ENCODE assay signal across 1 cellular context in the genomic region with DNA sequence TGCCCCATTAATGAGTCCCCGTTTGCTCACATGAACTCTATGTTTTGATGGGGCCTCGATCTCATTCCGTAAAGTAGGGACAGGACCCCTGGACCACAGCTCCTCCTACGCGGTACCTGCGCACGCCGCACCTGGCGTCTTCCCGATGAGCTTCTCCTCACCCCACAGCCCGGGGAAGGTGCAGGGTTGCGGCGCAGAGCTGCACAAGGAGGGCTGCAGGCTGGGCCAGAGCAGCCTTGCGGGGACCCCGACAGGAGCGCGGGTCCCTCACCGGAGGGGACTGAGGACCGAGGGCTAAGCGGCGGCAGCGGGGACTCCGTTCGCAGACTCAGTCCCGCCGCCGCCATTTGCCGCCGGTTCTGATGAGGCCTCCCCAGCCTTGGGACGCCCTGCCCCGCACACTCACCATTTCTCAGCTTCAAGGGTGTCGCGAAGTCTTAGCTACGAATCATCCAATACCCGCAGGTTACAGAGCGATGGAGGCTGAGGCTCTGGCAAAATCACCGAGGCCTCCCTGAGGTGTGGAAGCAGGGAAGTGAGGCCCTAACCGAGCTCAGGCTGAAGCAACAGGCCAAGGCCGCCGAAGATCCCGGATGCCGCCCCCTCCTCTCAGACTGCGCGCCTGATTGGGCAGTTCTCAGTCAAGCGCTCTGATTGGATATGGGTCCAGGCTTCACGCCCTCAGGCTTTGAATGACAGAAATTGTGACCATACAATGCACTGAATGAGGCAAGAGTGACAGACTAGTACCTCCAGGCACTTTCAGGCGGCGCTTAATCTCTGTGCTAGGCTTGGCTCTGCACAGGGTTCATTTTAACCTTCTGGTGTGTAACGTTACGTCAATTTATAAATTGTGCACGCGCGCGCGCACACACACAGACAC.
TF ChIP-seq lines count a peak whose summit lies in the region.

No MANE protein-coding gene starts in this region.

TF ChIP-seq in HepG2, 621 proteins besides CTCF, POLR2A, EP300 and RAD21 (continued from another document and continues in another):
- TF ChIP-seq, protein P1, sequence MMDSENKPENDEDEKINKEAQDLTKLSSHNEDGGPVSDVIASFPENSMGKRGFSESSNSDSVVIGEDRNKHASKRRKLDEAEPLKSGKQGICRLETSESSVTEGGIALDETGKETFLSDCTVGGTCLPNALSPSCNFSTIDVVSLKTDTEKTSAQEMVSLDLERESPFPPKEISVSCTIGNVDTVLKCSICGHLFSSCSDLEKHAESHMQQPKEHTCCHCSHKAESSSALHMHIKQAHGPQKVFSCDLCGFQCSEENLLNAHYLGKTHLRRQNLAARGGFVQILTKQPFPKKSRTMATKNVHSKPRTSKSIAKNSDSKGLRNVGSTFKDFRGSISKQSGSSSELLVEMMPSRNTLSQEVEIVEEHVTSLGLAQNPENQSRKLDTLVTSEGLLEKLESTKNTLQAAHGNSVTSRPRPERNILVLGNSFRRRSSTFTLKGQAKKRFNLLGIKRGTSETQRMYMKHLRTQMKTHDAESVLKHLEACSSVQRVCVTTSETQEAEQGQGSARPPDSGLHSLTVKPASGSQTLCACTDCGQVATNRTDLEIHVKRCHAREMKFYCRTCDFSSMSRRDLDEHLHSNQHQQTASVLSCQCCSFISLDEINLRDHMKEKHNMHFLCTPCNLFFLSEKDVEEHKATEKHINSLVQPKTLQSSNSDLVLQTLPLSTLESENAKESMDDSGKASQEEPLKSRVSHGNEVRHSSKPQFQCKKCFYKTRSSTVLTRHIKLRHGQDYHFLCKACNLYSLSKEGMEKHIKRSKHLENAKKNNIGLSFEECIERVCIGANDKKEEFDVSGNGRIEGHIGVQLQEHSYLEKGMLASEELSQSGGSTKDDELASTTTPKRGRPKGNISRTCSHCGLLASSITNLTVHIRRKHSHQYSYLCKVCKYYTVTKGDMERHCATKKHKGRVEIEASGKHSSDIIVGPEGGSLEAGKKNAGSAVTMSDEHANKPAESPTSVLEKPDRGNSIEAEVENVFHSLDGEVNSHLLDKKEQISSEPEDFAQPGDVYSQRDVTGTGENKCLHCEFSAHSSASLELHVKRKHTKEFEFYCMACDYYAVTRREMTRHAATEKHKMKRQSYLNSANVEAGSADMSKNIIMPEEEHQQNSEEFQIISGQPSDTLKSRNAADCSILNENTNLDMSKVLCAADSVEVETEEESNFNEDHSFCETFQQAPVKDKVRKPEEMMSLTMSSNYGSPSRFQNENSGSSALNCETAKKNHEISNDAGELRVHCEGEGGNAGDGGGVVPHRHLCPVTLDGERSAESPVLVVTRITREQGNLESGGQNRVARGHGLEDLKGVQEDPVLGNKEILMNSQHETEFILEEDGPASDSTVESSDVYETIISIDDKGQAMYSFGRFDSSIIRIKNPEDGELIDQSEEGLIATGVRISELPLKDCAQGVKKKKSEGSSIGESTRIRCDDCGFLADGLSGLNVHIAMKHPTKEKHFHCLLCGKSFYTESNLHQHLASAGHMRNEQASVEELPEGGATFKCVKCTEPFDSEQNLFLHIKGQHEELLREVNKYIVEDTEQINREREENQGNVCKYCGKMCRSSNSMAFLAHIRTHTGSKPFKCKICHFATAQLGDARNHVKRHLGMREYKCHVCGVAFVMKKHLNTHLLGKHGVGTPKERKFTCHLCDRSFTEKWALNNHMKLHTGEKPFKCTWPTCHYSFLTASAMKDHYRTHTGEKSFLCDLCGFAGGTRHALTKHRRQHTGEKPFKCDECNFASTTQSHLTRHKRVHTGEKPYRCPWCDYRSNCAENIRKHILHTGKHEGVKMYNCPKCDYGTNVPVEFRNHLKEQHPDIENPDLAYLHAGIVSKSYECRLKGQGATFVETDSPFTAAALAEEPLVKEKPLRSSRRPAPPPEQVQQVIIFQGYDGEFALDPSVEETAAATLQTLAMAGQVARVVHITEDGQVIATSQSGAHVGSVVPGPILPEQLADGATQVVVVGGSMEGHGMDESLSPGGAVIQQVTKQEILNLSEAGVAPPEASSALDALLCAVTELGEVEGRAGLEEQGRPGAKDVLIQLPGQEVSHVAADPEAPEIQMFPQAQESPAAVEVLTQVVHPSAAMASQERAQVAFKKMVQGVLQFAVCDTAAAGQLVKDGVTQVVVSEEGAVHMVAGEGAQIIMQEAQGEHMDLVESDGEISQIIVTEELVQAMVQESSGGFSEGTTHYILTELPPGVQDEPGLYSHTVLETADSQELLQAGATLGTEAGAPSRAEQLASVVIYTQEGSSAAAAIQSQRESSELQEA (CRISPR knock-in tag; IDR thresholded peaks at IDR 0.05; ENCODE audit: not compliant biosample characterization), result peak; percentile 69
- TF ChIP-seq, protein P2, sequence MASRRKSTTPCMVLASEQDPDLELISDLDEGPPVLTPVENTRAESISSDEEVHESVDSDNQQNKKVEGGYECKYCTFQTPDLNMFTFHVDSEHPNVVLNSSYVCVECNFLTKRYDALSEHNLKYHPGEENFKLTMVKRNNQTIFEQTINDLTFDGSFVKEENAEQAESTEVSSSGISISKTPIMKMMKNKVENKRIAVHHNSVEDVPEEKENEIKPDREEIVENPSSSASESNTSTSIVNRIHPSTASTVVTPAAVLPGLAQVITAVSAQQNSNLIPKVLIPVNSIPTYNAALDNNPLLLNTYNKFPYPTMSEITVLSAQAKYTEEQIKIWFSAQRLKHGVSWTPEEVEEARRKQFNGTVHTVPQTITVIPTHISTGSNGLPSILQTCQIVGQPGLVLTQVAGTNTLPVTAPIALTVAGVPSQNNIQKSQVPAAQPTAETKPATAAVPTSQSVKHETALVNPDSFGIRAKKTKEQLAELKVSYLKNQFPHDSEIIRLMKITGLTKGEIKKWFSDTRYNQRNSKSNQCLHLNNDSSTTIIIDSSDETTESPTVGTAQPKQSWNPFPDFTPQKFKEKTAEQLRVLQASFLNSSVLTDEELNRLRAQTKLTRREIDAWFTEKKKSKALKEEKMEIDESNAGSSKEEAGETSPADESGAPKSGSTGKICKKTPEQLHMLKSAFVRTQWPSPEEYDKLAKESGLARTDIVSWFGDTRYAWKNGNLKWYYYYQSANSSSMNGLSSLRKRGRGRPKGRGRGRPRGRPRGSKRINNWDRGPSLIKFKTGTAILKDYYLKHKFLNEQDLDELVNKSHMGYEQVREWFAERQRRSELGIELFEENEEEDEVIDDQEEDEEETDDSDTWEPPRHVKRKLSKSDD (CRISPR knock-in tag; IDR thresholded peaks at IDR 0.05; ENCODE audit: low read depth), result no peak
- TF ChIP-seq ZNF713 (CRISPR knock-in tag; IDR thresholded peaks at IDR 0.05) (no peak), HMG20B (CRISPR knock-in tag; conservative IDR thresholded peaks at IDR 0.05) (no peak), ZNF256 (CRISPR knock-in tag; conservative IDR thresholded peaks at IDR 0.05) (peak; percentile 89), CBX1 (IDR thresholded peaks at IDR 0.05; ENCODE audit: low read depth) (no peak), XBP1 (CRISPR knock-in tag; IDR thresholded peaks at IDR 0.05) (no peak), ISX (CRISPR knock-in tag; conservative IDR thresholded peaks at IDR 0.05) (no peak), ZC3H4 (CRISPR knock-in tag; IDR thresholded peaks at IDR 0.05; ENCODE audit: borderline replicate concordance) (0 out of 2 replicates have a peak, but pooled peaks have one; percentile 30), GZF1 (CRISPR knock-in tag; IDR thresholded peaks at IDR 0.05) (no peak), ZNF543 (CRISPR knock-in tag; IDR thresholded peaks at IDR 0.05) (no peak), BRD4 (CRISPR knock-in tag; IDR thresholded peaks at IDR 0.05) (peak; percentile 93), ZFY (CRISPR knock-in tag; IDR thresholded peaks at IDR 0.05) (peak; percentile 100), SAFB2 (CRISPR knock-in tag; IDR thresholded peaks at IDR 0.05; ENCODE audit: borderline replicate concordance, low read depth) (no peak; the same call in 1 of the 2 replicates), HCFC1 (IDR thresholded peaks at IDR 0.05; ENCODE audit: low read depth, low read length) (no peak), PCBP1 (IDR thresholded peaks at IDR 0.05; ENCODE audit: borderline replicate concordance, low read depth, low read length) (no peak), PAWR (CRISPR knock-in tag; IDR thresholded peaks at IDR 0.05; ENCODE audit: borderline replicate concordance) (no peak), ZNF296 (CRISPR knock-in tag; conservative IDR thresholded peaks at IDR 0.05) (no peak), DPF2 (CRISPR knock-in tag; IDR thresholded peaks at IDR 0.05; ENCODE audit: borderline replicate concordance, low read depth) (no peak), REXO4 (CRISPR knock-in tag; IDR thresholded peaks at IDR 0.05; ENCODE audit: borderline replicate concordance) (no peak), NCOR1 (IDR thresholded peaks at IDR 0.05; ENCODE audit: borderline replicate concordance, low read length) (no peak; the same call in 1 of the 2 replicates), KDM3A (CRISPR knock-in tag; IDR thresholded peaks at IDR 0.05; ENCODE audit: low read depth) (peak; percentile 50; the same call in 1 of the 2 replicates), ZFYVE20 (CRISPR knock-in tag; IDR thresholded peaks at IDR 0.05; ENCODE audit: borderline replicate concordance, low read depth) (no peak), ZNF317 (CRISPR knock-in tag; IDR thresholded peaks at IDR 0.05) (no peak), ZNF207 (IDR thresholded peaks at IDR 0.05; ENCODE audit: borderline replicate concordance) (no peak), KAT8 (CRISPR knock-in tag; IDR thresholded peaks at IDR 0.05) (peak; percentile 89)
- TF ChIP-seq, protein P3, sequence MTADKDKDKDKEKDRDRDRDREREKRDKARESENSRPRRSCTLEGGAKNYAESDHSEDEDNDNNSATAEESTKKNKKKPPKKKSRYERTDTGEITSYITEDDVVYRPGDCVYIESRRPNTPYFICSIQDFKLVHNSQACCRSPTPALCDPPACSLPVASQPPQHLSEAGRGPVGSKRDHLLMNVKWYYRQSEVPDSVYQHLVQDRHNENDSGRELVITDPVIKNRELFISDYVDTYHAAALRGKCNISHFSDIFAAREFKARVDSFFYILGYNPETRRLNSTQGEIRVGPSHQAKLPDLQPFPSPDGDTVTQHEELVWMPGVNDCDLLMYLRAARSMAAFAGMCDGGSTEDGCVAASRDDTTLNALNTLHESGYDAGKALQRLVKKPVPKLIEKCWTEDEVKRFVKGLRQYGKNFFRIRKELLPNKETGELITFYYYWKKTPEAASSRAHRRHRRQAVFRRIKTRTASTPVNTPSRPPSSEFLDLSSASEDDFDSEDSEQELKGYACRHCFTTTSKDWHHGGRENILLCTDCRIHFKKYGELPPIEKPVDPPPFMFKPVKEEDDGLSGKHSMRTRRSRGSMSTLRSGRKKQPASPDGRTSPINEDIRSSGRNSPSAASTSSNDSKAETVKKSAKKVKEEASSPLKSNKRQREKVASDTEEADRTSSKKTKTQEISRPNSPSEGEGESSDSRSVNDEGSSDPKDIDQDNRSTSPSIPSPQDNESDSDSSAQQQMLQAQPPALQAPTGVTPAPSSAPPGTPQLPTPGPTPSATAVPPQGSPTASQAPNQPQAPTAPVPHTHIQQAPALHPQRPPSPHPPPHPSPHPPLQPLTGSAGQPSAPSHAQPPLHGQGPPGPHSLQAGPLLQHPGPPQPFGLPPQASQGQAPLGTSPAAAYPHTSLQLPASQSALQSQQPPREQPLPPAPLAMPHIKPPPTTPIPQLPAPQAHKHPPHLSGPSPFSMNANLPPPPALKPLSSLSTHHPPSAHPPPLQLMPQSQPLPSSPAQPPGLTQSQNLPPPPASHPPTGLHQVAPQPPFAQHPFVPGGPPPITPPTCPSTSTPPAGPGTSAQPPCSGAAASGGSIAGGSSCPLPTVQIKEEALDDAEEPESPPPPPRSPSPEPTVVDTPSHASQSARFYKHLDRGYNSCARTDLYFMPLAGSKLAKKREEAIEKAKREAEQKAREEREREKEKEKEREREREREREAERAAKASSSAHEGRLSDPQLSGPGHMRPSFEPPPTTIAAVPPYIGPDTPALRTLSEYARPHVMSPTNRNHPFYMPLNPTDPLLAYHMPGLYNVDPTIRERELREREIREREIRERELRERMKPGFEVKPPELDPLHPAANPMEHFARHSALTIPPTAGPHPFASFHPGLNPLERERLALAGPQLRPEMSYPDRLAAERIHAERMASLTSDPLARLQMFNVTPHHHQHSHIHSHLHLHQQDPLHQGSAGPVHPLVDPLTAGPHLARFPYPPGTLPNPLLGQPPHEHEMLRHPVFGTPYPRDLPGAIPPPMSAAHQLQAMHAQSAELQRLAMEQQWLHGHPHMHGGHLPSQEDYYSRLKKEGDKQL (CRISPR knock-in tag; IDR thresholded peaks at IDR 0.05; ENCODE audit: low read depth), result no peak
- TF ChIP-seq, protein P4, sequence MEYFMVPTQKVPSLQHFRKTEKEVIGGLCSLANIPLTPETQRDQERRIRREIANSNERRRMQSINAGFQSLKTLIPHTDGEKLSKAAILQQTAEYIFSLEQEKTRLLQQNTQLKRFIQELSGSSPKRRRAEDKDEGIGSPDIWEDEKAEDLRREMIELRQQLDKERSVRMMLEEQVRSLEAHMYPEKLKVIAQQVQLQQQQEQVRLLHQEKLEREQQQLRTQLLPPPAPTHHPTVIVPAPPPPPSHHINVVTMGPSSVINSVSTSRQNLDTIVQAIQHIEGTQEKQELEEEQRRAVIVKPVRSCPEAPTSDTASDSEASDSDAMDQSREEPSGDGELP (IDR thresholded peaks at IDR 0.05; ENCODE audit: borderline replicate concordance, low read depth), result no peak
- TF ChIP-seq, protein P5, sequence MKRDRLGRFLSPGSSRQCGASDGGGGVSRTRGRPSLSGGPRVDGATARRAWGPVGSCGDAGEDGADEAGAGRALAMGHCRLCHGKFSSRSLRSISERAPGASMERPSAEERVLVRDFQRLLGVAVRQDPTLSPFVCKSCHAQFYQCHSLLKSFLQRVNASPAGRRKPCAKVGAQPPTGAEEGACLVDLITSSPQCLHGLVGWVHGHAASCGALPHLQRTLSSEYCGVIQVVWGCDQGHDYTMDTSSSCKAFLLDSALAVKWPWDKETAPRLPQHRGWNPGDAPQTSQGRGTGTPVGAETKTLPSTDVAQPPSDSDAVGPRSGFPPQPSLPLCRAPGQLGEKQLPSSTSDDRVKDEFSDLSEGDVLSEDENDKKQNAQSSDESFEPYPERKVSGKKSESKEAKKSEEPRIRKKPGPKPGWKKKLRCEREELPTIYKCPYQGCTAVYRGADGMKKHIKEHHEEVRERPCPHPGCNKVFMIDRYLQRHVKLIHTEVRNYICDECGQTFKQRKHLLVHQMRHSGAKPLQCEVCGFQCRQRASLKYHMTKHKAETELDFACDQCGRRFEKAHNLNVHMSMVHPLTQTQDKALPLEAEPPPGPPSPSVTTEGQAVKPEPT (CRISPR knock-in tag; IDR thresholded peaks at IDR 0.05; ENCODE audit: low read depth), result peak; percentile 62; the same call in 1 of the 2 replicates
- TF ChIP-seq, protein P6, sequence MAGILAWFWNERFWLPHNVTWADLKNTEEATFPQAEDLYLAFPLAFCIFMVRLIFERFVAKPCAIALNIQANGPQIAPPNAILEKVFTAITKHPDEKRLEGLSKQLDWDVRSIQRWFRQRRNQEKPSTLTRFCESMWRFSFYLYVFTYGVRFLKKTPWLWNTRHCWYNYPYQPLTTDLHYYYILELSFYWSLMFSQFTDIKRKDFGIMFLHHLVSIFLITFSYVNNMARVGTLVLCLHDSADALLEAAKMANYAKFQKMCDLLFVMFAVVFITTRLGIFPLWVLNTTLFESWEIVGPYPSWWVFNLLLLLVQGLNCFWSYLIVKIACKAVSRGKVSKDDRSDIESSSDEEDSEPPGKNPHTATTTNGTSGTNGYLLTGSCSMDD (CRISPR knock-in tag; IDR thresholded peaks at IDR 0.05), result no peak
